Comparison of ENCODE assay signal across 24 cellular contexts in genomic region chr2:10362096-10362897, GRCh38. TPM values are rescaled to one million over a fixed set of nuclear protein-coding genes. Genes with fewer than 3 reads are reported as not detected.
DNase-seq lines count a peak whose midpoint lies in the region; ATAC-seq and TF ChIP-seq lines count a peak whose summit lies in the region.
"Had no signal": no experiment of that assay in that cellular context is flagged by ENCODE, and none has a peak within 500 bp of the region (broad histone marks: within the 10 kb centered on the region; RNA-seq: fewer than 3 reads in every experiment).

No MANE protein-coding gene starts in this region.

- H3K4me1 Mint-ChIP-seq in activated naive CD8-positive, alpha-beta T cell treated with anti-CD3 and anti-CD28 coated beads, Interleukin-2, amount 50 U/mL, for 24 hours, result peaks cover 36% of the 10 kb centered on the region
- peaks cover 33% of the 10 kb centered on the region for H3K4me1 Mint-ChIP-seq in activated naive CD8-positive, alpha-beta T cell treated with anti-CD3 and anti-CD28 coated beads for 36 hours
- peaks cover 38% of the 10 kb centered on the region for H3K4me1 Mint-ChIP-seq in brain
- H3K4me1 Mint-ChIP-seq in stimulated activated effector memory CD8-positive, alpha-beta T cell treated with anti-CD3 and anti-CD28 coated beads, Interleukin-12 subunit alpha, Interleukin-12 subunit beta, amount 100 ng/mL, for 72 hours, result peaks cover 62% of the 10 kb centered on the region

- H3K36me3 Mint-ChIP-seq in activated naive CD8-positive, alpha-beta T cell treated with anti-CD3 and anti-CD28 coated beads, Interleukin-2, amount 50 U/mL, for 24 hours (ENCODE audit: low read depth), result no peaks in the 10 kb centered on the region
- H3K36me3 Mint-ChIP-seq in activated naive CD8-positive, alpha-beta T cell treated with anti-CD3 and anti-CD28 coated beads for 36 hours, result peaks cover 1% of the 10 kb centered on the region
- no peaks in the 10 kb centered on the region for H3K36me3 Mint-ChIP-seq in brain
- peaks cover 53% of the 10 kb centered on the region for H3K36me3 Mint-ChIP-seq in stimulated activated effector memory CD8-positive, alpha-beta T cell treated with anti-CD3 and anti-CD28 coated beads, Interleukin-12 subunit alpha, Interleukin-12 subunit beta, amount 100 ng/mL, for 72 hours
- H3K36me3 Mint-ChIP-seq: activated naive CD8-positive, alpha-beta T cell had no signal

- no peaks in the 10 kb centered on the region for H3K9me3 Mint-ChIP-seq in activated naive CD8-positive, alpha-beta T cell treated with anti-CD3 and anti-CD28 coated beads, Interleukin-2, amount 50 U/mL, for 24 hours
- H3K9me3 Mint-ChIP-seq in activated naive CD8-positive, alpha-beta T cell treated with anti-CD3 and anti-CD28 coated beads for 36 hours, result no peaks in the 10 kb centered on the region
- H3K9me3 Mint-ChIP-seq in brain, result no peaks in the 10 kb centered on the region
- no peaks in the 10 kb centered on the region for H3K9me3 Mint-ChIP-seq in stimulated activated effector memory CD8-positive, alpha-beta T cell treated with anti-CD3 and anti-CD28 coated beads, Interleukin-12 subunit alpha, Interleukin-12 subunit beta, amount 100 ng/mL, for 72 hours
- H3K9me3 Mint-ChIP-seq: activated B cell treated with CpG ODN at 0.5 μM for 24 hours; stimulated activated naive CD8-positive, alpha-beta T cell treated with anti-CD3 and anti-CD28 coated beads, Interleukin-15, Interleukin-2, amounts not matched to agents 100 ng/mL and 50 ng/mL, for 24 hours had no signal

- H3K4me3 Mint-ChIP-seq in activated naive CD8-positive, alpha-beta T cell treated with anti-CD3 and anti-CD28 coated beads, Interleukin-2, amount 50 U/mL, for 24 hours, result no peak overlapping the region
- no peak overlapping the region for H3K4me3 Mint-ChIP-seq in activated naive CD8-positive, alpha-beta T cell treated with anti-CD3 and anti-CD28 coated beads for 36 hours
- no peak overlapping the region for H3K4me3 Mint-ChIP-seq in brain
- no peak overlapping the region for H3K4me3 Mint-ChIP-seq in stimulated activated effector memory CD8-positive, alpha-beta T cell treated with anti-CD3 and anti-CD28 coated beads, Interleukin-12 subunit alpha, Interleukin-12 subunit beta, amount 100 ng/mL, for 72 hours
- H3K4me3 Mint-ChIP-seq: activated B cell treated with CpG ODN at 0.5 μM for 24 hours; activated CD8-positive, alpha-beta T cell treated with anti-CD3 and anti-CD28 coated beads, Interleukin-2, amount 10 ng/mL, durations not matched to agents 7 days and 5 days; activated naive CD8-positive, alpha-beta T cell; stimulated activated naive CD8-positive, alpha-beta T cell treated with anti-CD3 and anti-CD28 coated beads, Interleukin-15, Interleukin-2, amounts not matched to agents 100 ng/mL and 50 ng/mL, for 24 hours had no signal

- H3K36me3 ChIP-seq in H7 (replicated peaks; ENCODE audit: control insufficient read depth, insufficient read depth, low read length), result no peaks in the 10 kb centered on the region
- H3K36me3 ChIP-seq: brain microvascular endothelial cell, colonic mucosa had no signal

- no peak for TF ChIP-seq CTCF in brain (conservative IDR thresholded peaks at IDR 0.05)

- no peaks in the 10 kb centered on the region for H3K27me3 Mint-ChIP-seq in activated naive CD8-positive, alpha-beta T cell treated with anti-CD3 and anti-CD28 coated beads, Interleukin-2, amount 50 U/mL, for 24 hours
- no peaks in the 10 kb centered on the region for H3K27me3 Mint-ChIP-seq in activated naive CD8-positive, alpha-beta T cell treated with anti-CD3 and anti-CD28 coated beads for 36 hours
- no peaks in the 10 kb centered on the region for H3K27me3 Mint-ChIP-seq in brain
- H3K27me3 Mint-ChIP-seq: activated B cell treated with CpG ODN at 0.5 μM for 24 hours; activated naive CD8-positive, alpha-beta T cell; stimulated activated naive CD8-positive, alpha-beta T cell treated with anti-CD3 and anti-CD28 coated beads, Interleukin-15, Interleukin-2, amounts not matched to agents 100 ng/mL and 50 ng/mL, for 24 hours had no signal

- no peaks in the 10 kb centered on the region for H3K27me3 ChIP-seq in H7 (ENCODE audit: control insufficient read depth, insufficient read depth, low read length)
- H3K27me3 ChIP-seq: BLaER1 treated with 17β-estradiol and CSF1 and Interleukin-3, amounts not matched to agents 10 nM and 100 nM; brain microvascular endothelial cell; colonic mucosa; MG63; tibial nerve had no signal

- peak overlapping the region; percentile 31 for H3K27ac Mint-ChIP-seq in activated naive CD8-positive, alpha-beta T cell treated with anti-CD3 and anti-CD28 coated beads, Interleukin-2, amount 50 U/mL, for 24 hours
- H3K27ac Mint-ChIP-seq in activated naive CD8-positive, alpha-beta T cell treated with anti-CD3 and anti-CD28 coated beads for 36 hours, result no peak overlapping the region
- H3K27ac Mint-ChIP-seq in brain, result peak overlapping the region in 4 of 5 experiments; percentile 50 to 90 (median 90)
- peak overlapping the region; percentile 65 for H3K27ac Mint-ChIP-seq in stimulated activated effector memory CD8-positive, alpha-beta T cell treated with anti-CD3 and anti-CD28 coated beads, Interleukin-12 subunit alpha, Interleukin-12 subunit beta, amount 100 ng/mL, for 72 hours
- H3K27ac Mint-ChIP-seq: activated B cell treated with CpG ODN at 0.5 μM for 24 hours; activated CD8-positive, alpha-beta T cell treated with anti-CD3 and anti-CD28 coated beads, Interleukin-2, amount 10 ng/mL, durations not matched to agents 7 days and 5 days; activated naive CD8-positive, alpha-beta T cell; stimulated activated naive CD8-positive, alpha-beta T cell treated with anti-CD3 and anti-CD28 coated beads, Interleukin-15, Interleukin-2, amounts not matched to agents 100 ng/mL and 50 ng/mL, for 24 hours had no signal

- no peak for ATAC-seq in activated naive CD8-positive, alpha-beta T cell treated with anti-CD3 and anti-CD28 coated beads, Interleukin-2, amount 50 U/mL, for 24 hours
- ATAC-seq in stimulated activated effector memory CD8-positive, alpha-beta T cell treated with anti-CD3 and anti-CD28 coated beads, Interleukin-12 subunit alpha, Interleukin-12 subunit beta, amount 100 ng/mL, for 72 hours, result peak; percentile 15
- ATAC-seq in GM18858 (IDR thresholded peaks at IDR 0.05; ENCODE audit: unreplicated experiment) (no peak), HG03095 (IDR thresholded peaks at IDR 0.05; ENCODE audit: unreplicated experiment) (no peak), GM19324 (IDR thresholded peaks at IDR 0.05; ENCODE audit: low FRiP score, unreplicated experiment) (no peak)
- ATAC-seq: activated CD8-positive, alpha-beta T cell treated with anti-CD3 and anti-CD28 coated beads, Interleukin-2, amount 10 ng/mL, durations not matched to agents 7 days and 5 days had no signal

- no peak for DNase-seq in activated naive CD8-positive, alpha-beta T cell treated with anti-CD3 and anti-CD28 coated beads, Interleukin-2, amount 50 U/mL, for 24 hours
- DNase-seq in activated naive CD8-positive, alpha-beta T cell treated with anti-CD3 and anti-CD28 coated beads for 36 hours, result no peak
- peak; percentile 67 for DNase-seq in H7
- DNase-seq in stimulated activated effector memory CD8-positive, alpha-beta T cell treated with anti-CD3 and anti-CD28 coated beads, Interleukin-12 subunit alpha, Interleukin-12 subunit beta, amount 100 ng/mL, for 72 hours (ENCODE audit: low spot score in 2 of 2), result no peak
- DNase-seq: ACHN; activated B cell treated with CpG ODN at 0.5 μM for 24 hours; activated CD8-positive, alpha-beta T cell treated with anti-CD3 and anti-CD28 coated beads, Interleukin-2, amount 10 ng/mL, durations not matched to agents 7 days and 5 days; activated T-cell treated with anti-CD3 and anti-CD28 coated beads, Interleukin-2, amount 50 U/mL, for 48 hours; brain microvascular endothelial cell; colonic mucosa; kidney; MG63; NCI-H526; stimulated activated CD4-positive, alpha-beta T cell treated with anti-CD3 and anti-CD28 coated beads, Interleukin-4, amount 100 ng/mL, for 1 hour; T-helper 9 cell had no signal

- H3K4me3 ChIP-seq in H7 (ENCODE audit: insufficient read depth, low read depth, low read length), result no peak overlapping the region
- H3K4me3 ChIP-seq: BLaER1 treated with 17β-estradiol and CSF1 and Interleukin-3, amounts not matched to agents 10 nM and 100 nM; colonic mucosa; MG63; smooth muscle cell; tibial nerve had no signal

RNA-seq across cellular contexts. Expression of gene HPCAL1, which starts 59.6 kb away (rescaled TPM):
- 100 to 1,000 TPM; 100 to 105 TPM for total RNA-seq in activated naive CD8-positive, alpha-beta T cell treated with anti-CD3 and anti-CD28 coated beads for 36 hours
- total RNA-seq in H7 (2014; rRNA removed; shearing (Covaris generic)), result 21.8 and 22.0 TPM in 2 replicates
- 85.6 TPM for polyA plus RNA-seq in brain (ENCODE audit: insufficient read depth, low read depth, low replicate concordance)
